In the genomic region with DNA sequence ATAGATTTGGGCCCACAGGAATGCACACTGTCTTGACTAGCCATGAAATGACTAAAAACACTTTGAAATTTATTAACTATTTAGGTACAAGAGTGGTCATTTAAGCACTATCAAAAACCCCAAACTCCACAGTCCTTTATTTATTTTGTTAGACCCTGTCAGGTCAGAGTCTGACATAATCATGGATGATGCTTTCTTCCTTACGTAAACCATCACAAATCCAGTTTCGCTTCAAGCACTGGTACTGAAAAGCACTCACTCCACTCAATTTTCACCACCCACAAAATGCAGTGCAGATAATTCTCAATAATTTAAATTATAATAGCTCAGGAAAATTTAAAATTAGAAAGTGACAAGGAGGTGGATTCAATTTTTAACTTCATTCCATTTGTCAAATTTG, we compare ENCODE assay signal across 33 cellular contexts.
"Had no signal": no experiment of that assay in that cellular context is flagged by ENCODE, and none has a peak within 500 bp of the region (broad histone marks: within the 10 kb centered on the region; RNA-seq: fewer than 3 reads in every experiment).

No MANE protein-coding gene starts in this region.

- H3K4me3 ChIP-seq: PC-9 had no signal

- H3K9me3 Mint-ChIP-seq: activated B cell treated with CpG ODN at 0.5 μM for 24 hours; activated CD4-positive, alpha-beta memory T cell treated with anti-CD3 and anti-CD28 coated beads for 36 hours; activated naive CD4-positive, alpha-beta T cell treated with anti-CD3 and anti-CD28 coated beads, Interleukin-2, amount 10 ng/mL, durations not matched to agents 7 days and 5 days; activated naive CD8-positive, alpha-beta T cell treated with anti-CD3 and anti-CD28 coated beads, Interleukin-2, amount 50 U/mL, for 24 hours; activated T-cell treated with anti-CD3 and anti-CD28 coated beads, Interleukin-2, amount 50 U/mL, for 4 hours; activated T-helper 1 cell treated with anti-CD3 and anti-CD28 coated beads, Interleukin-12 subunit alpha, Interleukin-12 subunit beta, Interleukin-2, Interleukin-4 antibody, amounts not matched to agents 30 ng/mL and 10 ng/mL and 1 ng/mL, durations not matched to agents 14 hours and 24 hours and 36 hours; T-cell had no signal

- ATAC-seq: activated naive CD8-positive, alpha-beta T cell treated with anti-CD3 and anti-CD28 coated beads, Interleukin-2, amount 50 U/mL, for 24 hours; activated T-cell treated with anti-CD3 and anti-CD28 coated beads, Interleukin-2, amount 50 U/mL, for 4 hours; Right ventricle myocardium inferior; SK-N-SH treated with all-trans-retinoic acid at 6 μM for 48 hours; T-cell; T-helper 17 cell had no signal

- H3K4me3 Mint-ChIP-seq: activated B cell treated with CpG ODN at 0.5 μM for 24 hours; activated CD4-positive, alpha-beta memory T cell treated with anti-CD3 and anti-CD28 coated beads for 36 hours; activated naive CD4-positive, alpha-beta T cell treated with anti-CD3 and anti-CD28 coated beads, Interleukin-2, amount 10 ng/mL, durations not matched to agents 7 days and 5 days; activated naive CD8-positive, alpha-beta T cell; activated naive CD8-positive, alpha-beta T cell treated with anti-CD3 and anti-CD28 coated beads, Interleukin-2, amount 50 U/mL, for 24 hours; activated T-cell treated with anti-CD3 and anti-CD28 coated beads, Interleukin-2, amount 50 U/mL, for 4 hours; activated T-helper 1 cell treated with anti-CD3 and anti-CD28 coated beads, Interleukin-12 subunit alpha, Interleukin-12 subunit beta, Interleukin-2, Interleukin-4 antibody, amounts not matched to agents 30 ng/mL and 10 ng/mL and 1 ng/mL, durations not matched to agents 14 hours and 24 hours and 36 hours; brain; T-cell; T-helper 17 cell had no signal

- H3K4me2 ChIP-seq: PC-9 had no signal

- H3K27ac Mint-ChIP-seq: activated B cell treated with CpG ODN at 0.5 μM for 24 hours; activated CD4-positive, alpha-beta memory T cell treated with anti-CD3 and anti-CD28 coated beads for 36 hours; activated naive CD4-positive, alpha-beta T cell treated with anti-CD3 and anti-CD28 coated beads, Interleukin-2, amount 10 ng/mL, durations not matched to agents 7 days and 5 days; activated naive CD8-positive, alpha-beta T cell; activated naive CD8-positive, alpha-beta T cell treated with anti-CD3 and anti-CD28 coated beads, Interleukin-2, amount 50 U/mL, for 24 hours; activated T-helper 1 cell treated with anti-CD3 and anti-CD28 coated beads, Interleukin-12 subunit alpha, Interleukin-12 subunit beta, Interleukin-2, Interleukin-4 antibody, amounts not matched to agents 30 ng/mL and 10 ng/mL and 1 ng/mL, durations not matched to agents 14 hours and 24 hours and 36 hours; brain; T-cell; T-helper 17 cell had no signal

- DNase-seq: activated B cell treated with CpG ODN at 0.5 μM for 24 hours; activated CD4-positive, alpha-beta memory T cell treated with anti-CD3 and anti-CD28 coated beads for 36 hours; activated CD4-positive, alpha-beta T cell treated with anti-CD3 and anti-CD28 coated beads for 4 hours; activated CD4-positive, alpha-beta T cell treated with anti-CD3 and anti-CD28 coated beads, Interleukin-2, amount 50 U/mL, for 1 hour; activated CD4-positive, CD25-positive, alpha-beta regulatory T cell treated with anti-CD3 and anti-CD28 coated beads, Interleukin-2, amount 50 U/mL, for 72 hours; activated CD8-positive, alpha-beta memory T cell treated with anti-CD3 and anti-CD28 coated beads, Interleukin-2, amount 50 U/mL, for 4 hours; activated effector memory CD4-positive, alpha-beta T cell treated with Interleukin-2 at 50 U/mL for 16 hours; activated naive CD4-positive, alpha-beta T cell treated with anti-CD3 and anti-CD28 coated beads, Interleukin-2, amount 10 ng/mL, durations not matched to agents 7 days and 5 days; activated naive CD8-positive, alpha-beta T cell treated with anti-CD3 and anti-CD28 coated beads, Interleukin-2, amount 50 U/mL, for 24 hours; activated T-cell treated with anti-CD3 and anti-CD28 coated beads for 4 hours; activated T-cell treated with anti-CD3 and anti-CD28 coated beads, Interleukin-2, amount 50 U/mL, for 4 hours; anterior cingulate cortex; NCI-H1105; NCI-H1417 treated with DMSO at 0.1 percent for 48 hours; NCI-H1694; NCI-H1930; NCI-H2081 treated with DMSO at 0.1 percent for 48 hours; NCI-H226; NCI-H446 treated with DMSO at 0.1 percent for 48 hours; NCI-H748 treated with DMSO at 0.1 percent for 48 hours; NK-92 treated with Interleukin-12 subunit alpha and Interleukin-12 subunit beta, amount 100 ng/mL, for 24 hours; PC-9; SIG-M5; T-cell; T-helper 17 cell; T-helper 9 cell had no signal

- H3K27ac ChIP-seq: PC-9, RWPE1, VCaP had no signal

- H3K27me3 Mint-ChIP-seq: activated B cell treated with CpG ODN at 0.5 μM for 24 hours; activated CD4-positive, alpha-beta memory T cell treated with anti-CD3 and anti-CD28 coated beads for 36 hours; activated naive CD4-positive, alpha-beta T cell treated with anti-CD3 and anti-CD28 coated beads, Interleukin-2, amount 10 ng/mL, durations not matched to agents 7 days and 5 days; activated naive CD8-positive, alpha-beta T cell; activated naive CD8-positive, alpha-beta T cell treated with anti-CD3 and anti-CD28 coated beads, Interleukin-2, amount 50 U/mL, for 24 hours; T-cell; T-helper 17 cell had no signal

- H2AFZ ChIP-seq: PC-9 had no signal
